Comparison of ENCODE assay signal across 24 cellular contexts in genomic region chr2:225493420-225494099, GRCh38.
DNase-seq lines count a peak whose midpoint lies in the region; ATAC-seq, FAIRE-seq and TF ChIP-seq lines count a peak whose summit lies in the region.
"Had no signal": no experiment of that assay in that cellular context is flagged by ENCODE, and none has a peak within 500 bp of the region (broad histone marks: within the 10 kb centered on the region; RNA-seq: fewer than 3 reads in every experiment).

No MANE protein-coding gene starts in this region.

- H2AFZ ChIP-seq in OCI-LY3 (ENCODE audit: low read depth, low read length) = no peak overlapping the region
- H2AFZ ChIP-seq: GM23338 had no signal

- H3K27me3 ChIP-seq in OCI-LY3 (ENCODE audit: low read depth, low read length) (no peaks in the 10 kb centered on the region; the same call in 1 of the 2 replicates), bronchial epithelial cell (ENCODE audit: control insufficient read depth, insufficient read depth, low read length) (no peaks in the 10 kb centered on the region), Caco-2 (replicated peaks; ENCODE audit: control insufficient read depth, insufficient read depth, low read length) (no peaks in the 10 kb centered on the region)
- H3K27me3 ChIP-seq: BLaER1, SJCRH30 had no signal

- TF ChIP-seq CTCF in OCI-LY3 (IDR thresholded peaks at IDR 0.05; ENCODE audit: low read depth, low read length) (no peak), bronchial epithelial cell (IDR thresholded peaks at IDR 0.05; ENCODE audit: insufficient read depth, low read length, severe bottlenecking) (no peak), Caco-2 (IDR thresholded peaks at IDR 0.05; ENCODE audit: insufficient read depth in 1 of 2, low read depth in 1 of 2, low read length in 1 of 2, severe bottlenecking in 1 of 2, unreplicated experiment in 1 of 2) (no peak)

- no peak for FAIRE-seq in bronchial epithelial cell (lab: Jason Lieb, UNC)
- FAIRE-seq: A204.1, G401.6 had no signal

- no TSS peak for BruUV-seq in Caco-2 (replicated peaks; lab: Mats Ljungman, UMichigan)

- DNase-seq in bronchial epithelial cell (ENCODE audit: low read depth) = peak; percentile 55
- peak; percentile 23 for DNase-seq in kidney tubule cell (ENCODE audit: low spot score)
- peak; percentile 51 for DNase-seq in putamen (ENCODE audit: low spot score)
- DNase-seq in Caco-2 = no peak
- DNase-seq: CD4-positive, CD25-positive, alpha-beta regulatory T cell; H9; Kasumi-1; MV-4-11; NCI-H1105 treated with DMSO at 0.1 percent for 48 hours; NCI-H146; NCI-H1930; NCI-H524 treated with DMSO at 0.1 percent for 48 hours; NCI-H774; SJCRH30 had no signal

- H3K36me3 Mint-ChIP-seq in Caco-2 (ENCODE audit: insufficient read depth, unreplicated experiment) = no peaks in the 10 kb centered on the region
- H3K36me3 Mint-ChIP-seq: CD4-positive, CD25-positive, alpha-beta regulatory T cell had no signal

- no peaks in the 10 kb centered on the region for H4K20me1 ChIP-seq in OCI-LY3 (ENCODE audit: insufficient read depth, low read length)
- H4K20me1 ChIP-seq: BLaER1 had no signal

- H3K4me3 ChIP-seq in OCI-LY3 (ENCODE audit: low read length) (peak overlapping the region; percentile 10), bronchial epithelial cell (ENCODE audit: low read depth, low read length) (no peak overlapping the region), Caco-2 (ENCODE audit: low read depth, low read length) (no peak overlapping the region)
- H3K4me3 ChIP-seq: BLaER1, GM23338, SJCRH30 had no signal

- H3K36me3 ChIP-seq in OCI-LY3 (replicated peaks; ENCODE audit: low read depth, low read length) (no peaks in the 10 kb centered on the region), bronchial epithelial cell (ENCODE audit: control insufficient read depth, insufficient read depth, low read length) (no peaks in the 10 kb centered on the region), Caco-2 (ENCODE audit: control insufficient read depth, insufficient read depth, low read length) (no peaks in the 10 kb centered on the region)
- H3K36me3 ChIP-seq: BLaER1, SJCRH30 had no signal

- no peak for ATAC-seq in HG03354 (IDR thresholded peaks at IDR 0.05; ENCODE audit: poor library complexity, severe bottlenecking, unreplicated experiment)
- no peak for ATAC-seq in GM21619 (IDR thresholded peaks at IDR 0.05; ENCODE audit: unreplicated experiment)
- ATAC-seq: GM23338, Right ventricle myocardium inferior, SK-N-SH treated with all-trans-retinoic acid at 6 μM for 48 hours had no signal

- H3K79me2 ChIP-seq in OCI-LY3 (ENCODE audit: low read length) = no peaks in the 10 kb centered on the region

- H3K4me3 Mint-ChIP-seq in Caco-2 (ENCODE audit: unreplicated experiment) = no peak overlapping the region
- H3K4me3 Mint-ChIP-seq: CD4-positive, CD25-positive, alpha-beta regulatory T cell; GM23338; H9 had no signal

- peak overlapping the region; percentile 62 for H3K4me2 ChIP-seq in OCI-LY3 (ENCODE audit: low read length)
- H3K4me2 ChIP-seq: BLaER1, GM23338 had no signal

- no peak overlapping the region for H3K9ac ChIP-seq in OCI-LY3 (ENCODE audit: low read length)
- H3K9ac ChIP-seq: BLaER1 had no signal

- H3K9me3 Mint-ChIP-seq in Caco-2 (ENCODE audit: unreplicated experiment) = no peaks in the 10 kb centered on the region
- H3K9me3 Mint-ChIP-seq: GM23338, H9 had no signal

- H3K27me3 Mint-ChIP-seq in Caco-2 (ENCODE audit: insufficient read depth, unreplicated experiment) = peaks cover 2% of the 10 kb centered on the region

- intact Hi-C loops in Caco-2 (cut with micrococcal nuclease; ENCODE audit: unreplicated experiment) = loop anchor here (2.0 kb wide), 1 partner anchor 371 kb away; no protein-coding TSS in a partner anchor

- H3K27ac ChIP-seq in OCI-LY3 (ENCODE audit: low read length) = peak overlapping the region; percentile 47
- H3K27ac ChIP-seq: BLaER1, HL-60, SJCRH30 had no signal

- H3K27ac Mint-ChIP-seq in Caco-2 (ENCODE audit: unreplicated experiment) = no peak overlapping the region
- H3K27ac Mint-ChIP-seq: CD4-positive, CD25-positive, alpha-beta regulatory T cell; GM23338; H9 had no signal

- CTCF ChIA-PET in Caco-2 (lab: Charles Lee) = no interaction called here

- POLR2A ChIA-PET in Caco-2 (lab: Charles Lee) = no interaction called here

- no peaks in the 10 kb centered on the region for H3K4me1 Mint-ChIP-seq in Caco-2 (ENCODE audit: low read depth, unreplicated experiment)
- H3K4me1 Mint-ChIP-seq: CD4-positive, CD25-positive, alpha-beta regulatory T cell had no signal

- H3K4me1 ChIP-seq in OCI-LY3 (ENCODE audit: low read length) (peaks cover 40% of the 10 kb centered on the region), Caco-2 (no peaks in the 10 kb centered on the region)
- H3K4me1 ChIP-seq: BLaER1, SJCRH30 had no signal

- H3K9me3 ChIP-seq in OCI-LY3 (ENCODE audit: insufficient read depth, low read length) (no peaks in the 10 kb centered on the region), Caco-2 (no peaks in the 10 kb centered on the region)
- H3K9me3 ChIP-seq: BLaER1, SJCRH30 had no signal

Comparison
In these comparisons a context has a peak if more than half of its experiments do, and no peak if none do; other contexts are left out.
1. DNase-seq: peak in bronchial epithelial cell (single experiment), kidney tubule cell (single experiment) and putamen (single experiment); none in Caco-2 (0 of 2).